22 cellular contexts compared by ENCODE assay signal in genomic region chr17:12554251-12554650, GRCh38.
DNase-seq lines count a peak whose midpoint lies in the region; ATAC-seq and TF ChIP-seq lines count a peak whose summit lies in the region.
"Had no signal": no experiment of that assay in that cellular context is flagged by ENCODE, and none has a peak within 500 bp of the region (broad histone marks: within the 10 kb centered on the region; RNA-seq: fewer than 3 reads in every experiment).

No MANE protein-coding gene starts in this region.

- no peak overlapping the region for H3K4me3 ChIP-seq in AG10803 (ENCODE audit: low read length)
- H3K4me3 ChIP-seq in adipocyte (ENCODE audit: low read length) = no peak overlapping the region
- no peak overlapping the region for H3K4me3 ChIP-seq in vagina
- H3K4me3 ChIP-seq: GM23248, HAP-1, MG63 had no signal

- peaks cover 0 to 9% (median 4%) of the 10 kb centered on the region in 3 donors for H3K9me3 Mint-ChIP-seq in T-cell
- H3K9me3 Mint-ChIP-seq: HFFc6 had no signal

- no peaks in the 10 kb centered on the region for H3K4me1 Mint-ChIP-seq in T-cell
- H3K4me1 Mint-ChIP-seq: CD4-positive, alpha-beta memory T cell had no signal

- peaks cover 6% of the 10 kb centered on the region for H3K27me3 ChIP-seq in adipocyte (replicated peaks; ENCODE audit: control insufficient read depth, insufficient read depth, low read length)
- no peaks in the 10 kb centered on the region for H3K27me3 ChIP-seq in vagina
- H3K27me3 ChIP-seq: MG63 had no signal

- H3K27ac Mint-ChIP-seq in T-cell = no peak overlapping the region
- H3K27ac Mint-ChIP-seq: CD4-positive, alpha-beta memory T cell; HFFc6 had no signal

- CTCF ChIA-PET in T-cell (lab: Charles Lee) = no interaction called here

- POLR2A ChIA-PET in T-cell (lab: Charles Lee) = no interaction called here

- H3K4me3 Mint-ChIP-seq in T-cell = no peak overlapping the region
- H3K4me3 Mint-ChIP-seq: CD4-positive, alpha-beta memory T cell; HFFc6 had no signal

- H3K36me3 ChIP-seq in adipocyte (ENCODE audit: control insufficient read depth, insufficient read depth, low read length, severe bottlenecking) (no peaks in the 10 kb centered on the region), vagina (no peaks in the 10 kb centered on the region)
- H3K36me3 ChIP-seq: HAP-1, MG63 had no signal

- DNase-seq in AG10803 (ENCODE audit: low read depth) (peak; percentile 29), adipocyte (ENCODE audit: low read depth) (peak; percentile 75), fibroblast of gingiva (ENCODE audit: low read depth) (peak; percentile 35), vagina (ENCODE audit: extremely low spot score in 2 of 2) (no peak), NCI-H2081 treated with DMSO at 0.1 percent for 48 hours (lab: John Stamatoyannopoulos, UW) (no peak), retina (no peak), T-cell (no peak)
- DNase-seq: AML-193; C1 segment of cervical spinal cord; CD4-positive, alpha-beta memory T cell; COR-L47; DND-41; GM23248; HFFc6; KG1; MG63; NCI-H2029; NCI-H69; SHP77 had no signal

- H3K36me3 Mint-ChIP-seq in T-cell = no peaks in the 10 kb centered on the region
- H3K36me3 Mint-ChIP-seq: CD4-positive, alpha-beta memory T cell had no signal

- TF ChIP-seq CTCF in AG10803 (conservative IDR thresholded peaks at IDR 0.05; ENCODE audit: low read length) (no peak), vagina (IDR thresholded peaks at IDR 0.05) (no peak)

- intact Hi-C loops in vagina (cut with DNase I) = no loop called here

- H3K9me3 ChIP-seq in adipocyte (ENCODE audit: control insufficient read depth, low read length) (no peaks in the 10 kb centered on the region), vagina (no peaks in the 10 kb centered on the region)
- H3K9me3 ChIP-seq: HAP-1, MG63 had no signal

- no peaks in the 10 kb centered on the region for H3K4me1 ChIP-seq in adipocyte (ENCODE audit: control insufficient read depth, insufficient read depth, low read length)
- H3K4me1 ChIP-seq in vagina = no peaks in the 10 kb centered on the region
- H3K4me1 ChIP-seq: HAP-1 had no signal

- ATAC-seq in T-cell (replicated peaks in 1 of 4) = no peak
- ATAC-seq: Panc1 had no signal

- H3K27me3 Mint-ChIP-seq in T-cell = no peaks in the 10 kb centered on the region
- H3K27me3 Mint-ChIP-seq: CD4-positive, alpha-beta memory T cell had no signal

- no peak for TF ChIP-seq POLR2A in vagina (IDR thresholded peaks at IDR 0.05)

- peak overlapping the region; percentile 28 for H3K27ac ChIP-seq in vagina
- H3K27ac ChIP-seq: GM23248, RWPE1 had no signal

- H3K9ac ChIP-seq in adipocyte (ENCODE audit: low read length) = no peak overlapping the region
- H3K9ac ChIP-seq: GM23248 had no signal

Comparison
In these comparisons a context has a peak if more than half of its experiments do, and no peak if none do; other contexts are left out.
1. DNase-seq: peak in AG10803 (single experiment), adipocyte (single experiment) and fibroblast of gingiva (single experiment); none in vagina (0 of 2), NCI-H2081 treated with DMSO at 0.1 percent for 48 hours (single experiment), retina (single experiment) and T-cell (0 of 34).